Comparison of ENCODE assay signal across 26 cellular contexts in the genomic region with DNA sequence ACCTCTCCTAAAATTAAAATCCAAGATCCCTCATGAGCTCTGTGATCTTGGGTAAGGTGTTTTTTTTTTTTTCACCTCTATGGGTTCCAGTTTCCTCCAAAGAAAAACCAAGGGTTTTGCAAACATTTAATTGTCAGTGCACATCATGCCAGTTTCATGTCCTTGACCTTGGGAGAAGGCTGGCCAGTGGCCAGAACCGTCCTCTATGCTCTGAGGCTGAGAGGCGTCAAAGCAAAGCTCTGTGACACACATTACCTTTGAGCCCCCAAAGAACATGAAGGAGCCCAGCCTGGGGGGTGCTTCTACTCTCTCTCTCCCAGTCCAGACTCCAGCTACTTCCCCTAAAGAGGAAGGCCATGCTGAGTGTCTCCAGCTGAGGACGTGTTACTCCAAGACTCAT.
"Had no signal": no experiment of that assay in that cellular context is flagged by ENCODE, and none has a peak within 500 bp of the region (broad histone marks: within the 10 kb centered on the region; RNA-seq: fewer than 3 reads in every experiment).

No MANE protein-coding gene starts in this region.

- H3K27ac Mint-ChIP-seq: naive thymus-derived CD4-positive, alpha-beta T cell; natural killer cell; nephron; neural progenitor cell; stimulated activated effector memory CD8-positive, alpha-beta T cell treated with anti-CD3 and anti-CD28 coated beads, Interleukin-12 subunit alpha, Interleukin-12 subunit beta, amount 100 ng/mL, for 72 hours; stimulated activated naive B cell treated with anti-CD40 and anti-IgM and Interleukin-4, amounts not matched to agents 10 μg/mL and 1 μg/mL and 100 μg/mL, for 72 hours; stimulated activated naive CD8-positive, alpha-beta T cell treated with anti-CD3 and anti-CD28 coated beads, Interleukin-15, Interleukin-2, amounts not matched to agents 100 ng/mL and 50 ng/mL, for 24 hours; type B pancreatic cell had no signal

- H2AFZ ChIP-seq: neural progenitor cell had no signal

- ATAC-seq: naive thymus-derived CD4-positive, alpha-beta T cell; natural killer cell; right lobe of liver; stimulated activated effector memory CD8-positive, alpha-beta T cell treated with anti-CD3 and anti-CD28 coated beads, Interleukin-12 subunit alpha, Interleukin-12 subunit beta, amount 100 ng/mL, for 72 hours; stimulated activated naive B cell treated with anti-CD40 and anti-IgM and Interleukin-4, amounts not matched to agents 10 μg/mL and 1 μg/mL and 100 μg/mL, for 72 hours; upper lobe of right lung had no signal

- DNase-seq: naive thymus-derived CD4-positive, alpha-beta T cell; natural killer cell; occipital lobe; ovary; retina; right lobe of liver; sigmoid colon; small intestine; stimulated activated CD4-positive, alpha-beta T cell treated with anti-CD3 and anti-CD28 coated beads, Interleukin-15, amount 100 ng/mL, for 24 hours; stimulated activated CD4-positive, alpha-beta T cell treated with anti-CD3 and anti-CD28 coated beads, Interleukin-2, amount 100 ng/mL, for 24 hours; stimulated activated CD4-positive, alpha-beta T cell treated with anti-CD3 and anti-CD28 coated beads, Interleukin-2, amount 100 ng/mL, for 48 hours; stimulated activated CD4-positive, alpha-beta T cell treated with anti-CD3 and anti-CD28 coated beads, Interleukin-4, amount 100 ng/mL, for 24 hours; stimulated activated naive B cell treated with anti-CD40 and anti-IgM and Interleukin-4, amounts not matched to agents 10 μg/mL and 1 μg/mL and 100 μg/mL, for 72 hours; stimulated activated naive CD4-positive, alpha-beta T cell treated with Interleukin-2 at 50 U/mL for 16 hours; stomach; tibial artery; transverse colon; upper lobe of right lung; uterus had no signal

- H3K9me3 ChIP-seq: ovary, prostate gland, right atrium auricular region, right lobe of liver, tibial artery, transverse colon, upper lobe of right lung, uterus had no signal

- H3K4me1 ChIP-seq: neural progenitor cell, prostate gland, right atrium auricular region, right lobe of liver, sigmoid colon, stomach, transverse colon, upper lobe of right lung, uterus had no signal

- H3K36me3 Mint-ChIP-seq: naive thymus-derived CD4-positive, alpha-beta T cell; natural killer cell; neural progenitor cell; stimulated activated effector memory CD8-positive, alpha-beta T cell treated with anti-CD3 and anti-CD28 coated beads, Interleukin-12 subunit alpha, Interleukin-12 subunit beta, amount 100 ng/mL, for 72 hours; stimulated activated naive B cell treated with anti-CD40 and anti-IgM and Interleukin-4, amounts not matched to agents 10 μg/mL and 1 μg/mL and 100 μg/mL, for 72 hours; type B pancreatic cell had no signal

- H3K36me3 ChIP-seq: neural progenitor cell, ovary, prostate gland, right atrium auricular region, right lobe of liver, sigmoid colon, stomach, tibial artery, transverse colon, upper lobe of right lung, uterus had no signal

- H3K9me3 Mint-ChIP-seq: natural killer cell; nephron; neural progenitor cell; stimulated activated effector memory CD8-positive, alpha-beta T cell treated with anti-CD3 and anti-CD28 coated beads, Interleukin-12 subunit alpha, Interleukin-12 subunit beta, amount 100 ng/mL, for 72 hours; type B pancreatic cell had no signal

- H3K4me1 Mint-ChIP-seq: naive thymus-derived CD4-positive, alpha-beta T cell; natural killer cell; nephron; stimulated activated effector memory CD8-positive, alpha-beta T cell treated with anti-CD3 and anti-CD28 coated beads, Interleukin-12 subunit alpha, Interleukin-12 subunit beta, amount 100 ng/mL, for 72 hours; stimulated activated naive B cell treated with anti-CD40 and anti-IgM and Interleukin-4, amounts not matched to agents 10 μg/mL and 1 μg/mL and 100 μg/mL, for 72 hours had no signal

- H3K27ac ChIP-seq: neural progenitor cell, ovary, prostate gland, right atrium auricular region, right lobe of liver, sigmoid colon, stomach, tibial artery, transverse colon, upper lobe of right lung, uterus had no signal

- H3K9ac ChIP-seq: neural progenitor cell had no signal

- H3K4me3 Mint-ChIP-seq: naive thymus-derived CD4-positive, alpha-beta T cell; natural killer cell; nephron; neural progenitor cell; stimulated activated effector memory CD8-positive, alpha-beta T cell treated with anti-CD3 and anti-CD28 coated beads, Interleukin-12 subunit alpha, Interleukin-12 subunit beta, amount 100 ng/mL, for 72 hours; stimulated activated naive B cell treated with anti-CD40 and anti-IgM and Interleukin-4, amounts not matched to agents 10 μg/mL and 1 μg/mL and 100 μg/mL, for 72 hours; stimulated activated naive CD8-positive, alpha-beta T cell treated with anti-CD3 and anti-CD28 coated beads, Interleukin-15, Interleukin-2, amounts not matched to agents 100 ng/mL and 50 ng/mL, for 24 hours; type B pancreatic cell had no signal

- H3K4me3 ChIP-seq: neural progenitor cell, ovary, prostate gland, right atrium auricular region, right lobe of liver, sigmoid colon, stomach, tibial artery, transverse colon, upper lobe of right lung, uterus had no signal

- H3K27me3 Mint-ChIP-seq: naive thymus-derived CD4-positive, alpha-beta T cell; stimulated activated naive B cell treated with anti-CD40 and anti-IgM and Interleukin-4, amounts not matched to agents 10 μg/mL and 1 μg/mL and 100 μg/mL, for 72 hours; stimulated activated naive CD8-positive, alpha-beta T cell treated with anti-CD3 and anti-CD28 coated beads, Interleukin-15, Interleukin-2, amounts not matched to agents 100 ng/mL and 50 ng/mL, for 24 hours; type B pancreatic cell had no signal

- H3K27me3 ChIP-seq: neural progenitor cell, ovary, right atrium auricular region, right lobe of liver, sigmoid colon, stomach, tibial artery, transverse colon, upper lobe of right lung, uterus had no signal

- H3K4me2 ChIP-seq: neural progenitor cell had no signal
